In the genomic region with DNA sequence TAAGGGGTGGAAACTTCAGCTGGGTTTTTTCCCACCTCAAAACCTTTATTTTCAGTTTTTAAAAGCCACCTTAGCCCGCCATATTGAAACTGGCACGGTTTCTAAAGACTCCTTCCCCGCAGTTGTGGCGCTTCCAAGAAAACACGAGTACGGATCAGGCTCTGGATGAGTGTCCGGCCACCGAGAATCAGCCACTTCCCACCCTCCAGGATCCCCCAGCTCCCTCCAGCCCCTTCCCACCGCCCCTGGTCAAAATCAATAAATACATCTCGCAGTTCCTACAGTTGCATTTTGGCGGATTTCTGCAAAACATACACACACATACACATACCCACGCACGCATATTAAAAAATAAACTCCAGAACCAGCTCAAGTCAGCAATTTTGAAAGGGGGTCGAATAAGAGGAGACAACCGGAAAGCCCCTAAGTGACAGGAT, we compare ENCODE assay signal across 8 cellular contexts. TPM values are rescaled to one million over a fixed set of nuclear protein-coding genes. Genes with fewer than 3 reads are reported as not detected.
A peak's percentile ranks its signal among the peaks of the same experiment; 100 is the strongest.
DNase-seq lines count a peak whose midpoint lies in the region; ATAC-seq and TF ChIP-seq lines count a peak whose summit lies in the region.

No MANE protein-coding gene starts in this region.

- H3K4me1 ChIP-seq in SK-N-SH (ENCODE audit: control insufficient read depth in 1 of 2, insufficient read depth in 2 of 2, low read depth in 1 of 2, low read length in 1 of 2) (peaks cover 0 to 15% of the 10 kb centered on the region in 2 experiments; a peak in 1 of 4 replicates), PC-9 (replicated peaks; ENCODE audit: insufficient read depth) (no peaks in the 10 kb centered on the region)

- no peaks in the 10 kb centered on the region for H3F3A ChIP-seq in SK-N-SH (replicated peaks; ENCODE audit: insufficient read depth)
- H3F3A ChIP-seq in PC-9 (ENCODE audit: insufficient read depth, low read depth): no peaks in the 10 kb centered on the region

- H3K27ac Mint-ChIP-seq in nephron progenitor cell: no peak overlapping the region

- no peak for TF ChIP-seq RAD21 in SK-N-SH (IDR thresholded peaks at IDR 0.05; ENCODE audit: low read length)

- TF ChIP-seq CTCF in SK-N-SH (IDR thresholded peaks at IDR 0.05) (no peak), nephron progenitor cell (IDR thresholded peaks at IDR 0.05) (no peak), PC-9 (conservative IDR thresholded peaks at IDR 0.05) (no peak)

- H3K9ac ChIP-seq in SK-N-SH (no peak overlapping the region), SK-N-MC (ENCODE audit: insufficient read length) (no peak overlapping the region)

- no TSS peak for BruUV-seq in PC-9 (replicated peaks; lab: Mats Ljungman, UMichigan)

- no peaks in the 10 kb centered on the region for H3K9me3 Mint-ChIP-seq in nephron progenitor cell

- no peaks in the 10 kb centered on the region for H3K9me2 ChIP-seq in SK-N-SH
- H3K9me2 ChIP-seq in PC-9 (ENCODE audit: insufficient read depth): no peaks in the 10 kb centered on the region

- peaks cover 89% of the 10 kb centered on the region for H3K27me3 Mint-ChIP-seq in nephron progenitor cell (ENCODE audit: low read depth, poor library complexity)

- H3K36me3 Mint-ChIP-seq in nephron progenitor cell (ENCODE audit: low read depth): peaks cover 3% of the 10 kb centered on the region

- peak overlapping the region; percentile 94 for H3K4me2 ChIP-seq in SK-N-SH
- no peak overlapping the region for H3K4me2 ChIP-seq in PC-9

- H3K27ac ChIP-seq in SK-N-SH (ENCODE audit: low read depth in 2 of 2, low read length in 1 of 2): peak overlapping the region in 1 of 2 experiments; percentile 60; a peak in 2 of 4 replicates
- no peak overlapping the region for H3K27ac ChIP-seq in SK-N-MC
- no peak overlapping the region for H3K27ac ChIP-seq in PC-9

- H4K20me1 ChIP-seq in SK-N-SH (ENCODE audit: insufficient read depth): no peaks in the 10 kb centered on the region
- no peaks in the 10 kb centered on the region for H4K20me1 ChIP-seq in PC-9 (ENCODE audit: insufficient read depth)

- H3K4me3 ChIP-seq in SK-N-SH (ENCODE audit: low read depth in 2 of 2, low read length in 1 of 2): peak overlapping the region; percentile 57 to 72
- peak overlapping the region; percentile 77 for H3K4me3 ChIP-seq in SK-N-MC
- H3K4me3 ChIP-seq in PC-9: no peak overlapping the region

- H3K79me2 ChIP-seq in SK-N-SH (ENCODE audit: insufficient read depth) (no peaks in the 10 kb centered on the region), PC-9 (ENCODE audit: low read depth) (no peaks in the 10 kb centered on the region)

- no peak for TF ChIP-seq EP300 in SK-N-SH (IDR thresholded peaks at IDR 0.05; ENCODE audit: borderline replicate concordance in 1 of 2, low read depth in 1 of 2, low read length in 1 of 2)

- intact Hi-C loops in PC-9 (cut with micrococcal nuclease; ENCODE audit: unreplicated experiment): no loop called here

- peak; percentile 52 for DNase-seq in SK-N-SH
- DNase-seq in SK-N-MC (ENCODE audit: low read depth, low spot score): no peak
- peak; percentile 50 for DNase-seq in ecto neural progenitor cell (ENCODE audit: low spot score)
- peak; percentile 28 for DNase-seq in nephron progenitor cell
- no peak for DNase-seq in PC-9
- no peak for DNase-seq in NCI-H187 (lab: John Stamatoyannopoulos, UW)

- H3K36me3 ChIP-seq in SK-N-SH (replicated peaks in 1 of 2; ENCODE audit: control insufficient read depth in 1 of 2, insufficient read depth in 2 of 2, low read length in 1 of 2): no peaks in the 10 kb centered on the region
- no peaks in the 10 kb centered on the region for H3K36me3 ChIP-seq in SK-N-MC (ENCODE audit: insufficient read depth, low read length)
- H3K36me3 ChIP-seq in PC-9 (ENCODE audit: low read depth): no peaks in the 10 kb centered on the region

- peaks cover 38% of the 10 kb centered on the region for H3K27me3 ChIP-seq in SK-N-SH (ENCODE audit: insufficient read depth)
- H3K27me3 ChIP-seq in PC-9 (ENCODE audit: insufficient read depth, low read depth): no peaks in the 10 kb centered on the region

- H3K4me1 Mint-ChIP-seq in nephron progenitor cell: peaks cover 41% of the 10 kb centered on the region

- 3% methylated on average over 15 of the region's 15 CpGs for WGBS in SK-N-SH (ENCODE audit: low lambda C conversion rate)

- H3K9me3 ChIP-seq in SK-N-SH (no peaks in the 10 kb centered on the region), SK-N-MC (ENCODE audit: low read depth, low read length) (no peaks in the 10 kb centered on the region), PC-9 (ENCODE audit: insufficient read depth, low read depth) (no peaks in the 10 kb centered on the region)

- ATAC-seq in SK-N-SH treated with all-trans-retinoic acid at 6 μM for 48 hours: no peak
- ATAC-seq in GM21619 (IDR thresholded peaks at IDR 0.05; ENCODE audit: unreplicated experiment): no peak

- H2AFZ ChIP-seq in SK-N-SH (ENCODE audit: low read depth) (peak overlapping the region; percentile 81), PC-9 (no peak overlapping the region)

- CTCF ChIA-PET in SK-N-SH (lab: Yijun Ruan, JAX) (interaction anchor here (0.7 to 6.9 kb wide), 8 partner anchors 9 to 305 kb away, joined by 3 to 72 read pairs (median 6); no protein-coding TSS in a partner anchor), PC-9 (lab: Charles Lee) (no interaction called here)

- peak overlapping the region; percentile 94 for H3K4me3 Mint-ChIP-seq in nephron progenitor cell

- POLR2A ChIA-PET in SK-N-SH (lab: Yijun Ruan, JAX): no interaction called here
- POLR2A ChIA-PET in PC-9 (lab: Charles Lee; ENCODE audit: unreplicated experiment): no interaction called here

TF ChIP-seq in SK-N-SH, 30 proteins besides CTCF, POLR2A, EP300 and RAD21 (continues in another document):
- TF ChIP-seq, protein P1, sequence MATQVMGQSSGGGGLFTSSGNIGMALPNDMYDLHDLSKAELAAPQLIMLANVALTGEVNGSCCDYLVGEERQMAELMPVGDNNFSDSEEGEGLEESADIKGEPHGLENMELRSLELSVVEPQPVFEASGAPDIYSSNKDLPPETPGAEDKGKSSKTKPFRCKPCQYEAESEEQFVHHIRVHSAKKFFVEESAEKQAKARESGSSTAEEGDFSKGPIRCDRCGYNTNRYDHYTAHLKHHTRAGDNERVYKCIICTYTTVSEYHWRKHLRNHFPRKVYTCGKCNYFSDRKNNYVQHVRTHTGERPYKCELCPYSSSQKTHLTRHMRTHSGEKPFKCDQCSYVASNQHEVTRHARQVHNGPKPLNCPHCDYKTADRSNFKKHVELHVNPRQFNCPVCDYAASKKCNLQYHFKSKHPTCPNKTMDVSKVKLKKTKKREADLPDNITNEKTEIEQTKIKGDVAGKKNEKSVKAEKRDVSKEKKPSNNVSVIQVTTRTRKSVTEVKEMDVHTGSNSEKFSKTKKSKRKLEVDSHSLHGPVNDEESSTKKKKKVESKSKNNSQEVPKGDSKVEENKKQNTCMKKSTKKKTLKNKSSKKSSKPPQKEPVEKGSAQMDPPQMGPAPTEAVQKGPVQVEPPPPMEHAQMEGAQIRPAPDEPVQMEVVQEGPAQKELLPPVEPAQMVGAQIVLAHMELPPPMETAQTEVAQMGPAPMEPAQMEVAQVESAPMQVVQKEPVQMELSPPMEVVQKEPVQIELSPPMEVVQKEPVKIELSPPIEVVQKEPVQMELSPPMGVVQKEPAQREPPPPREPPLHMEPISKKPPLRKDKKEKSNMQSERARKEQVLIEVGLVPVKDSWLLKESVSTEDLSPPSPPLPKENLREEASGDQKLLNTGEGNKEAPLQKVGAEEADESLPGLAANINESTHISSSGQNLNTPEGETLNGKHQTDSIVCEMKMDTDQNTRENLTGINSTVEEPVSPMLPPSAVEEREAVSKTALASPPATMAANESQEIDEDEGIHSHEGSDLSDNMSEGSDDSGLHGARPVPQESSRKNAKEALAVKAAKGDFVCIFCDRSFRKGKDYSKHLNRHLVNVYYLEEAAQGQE (IDR thresholded peaks at IDR 0.05; ENCODE audit: low read depth, low read length): no peak
- TF ChIP-seq SMC3 (IDR thresholded peaks at IDR 0.05; ENCODE audit: low read depth, low read length): no peak

TF ChIP-seq in SK-N-SH treated with all-trans-retinoic acid at 6 μM for 48 hours, 23 proteins besides CTCF, POLR2A, EP300 and RAD21 (continues in another document):
- TF ChIP-seq ZNF70 (CRISPR knock-in tag; IDR thresholded peaks at IDR 0.05): no peak
- TF ChIP-seq, protein P2, sequence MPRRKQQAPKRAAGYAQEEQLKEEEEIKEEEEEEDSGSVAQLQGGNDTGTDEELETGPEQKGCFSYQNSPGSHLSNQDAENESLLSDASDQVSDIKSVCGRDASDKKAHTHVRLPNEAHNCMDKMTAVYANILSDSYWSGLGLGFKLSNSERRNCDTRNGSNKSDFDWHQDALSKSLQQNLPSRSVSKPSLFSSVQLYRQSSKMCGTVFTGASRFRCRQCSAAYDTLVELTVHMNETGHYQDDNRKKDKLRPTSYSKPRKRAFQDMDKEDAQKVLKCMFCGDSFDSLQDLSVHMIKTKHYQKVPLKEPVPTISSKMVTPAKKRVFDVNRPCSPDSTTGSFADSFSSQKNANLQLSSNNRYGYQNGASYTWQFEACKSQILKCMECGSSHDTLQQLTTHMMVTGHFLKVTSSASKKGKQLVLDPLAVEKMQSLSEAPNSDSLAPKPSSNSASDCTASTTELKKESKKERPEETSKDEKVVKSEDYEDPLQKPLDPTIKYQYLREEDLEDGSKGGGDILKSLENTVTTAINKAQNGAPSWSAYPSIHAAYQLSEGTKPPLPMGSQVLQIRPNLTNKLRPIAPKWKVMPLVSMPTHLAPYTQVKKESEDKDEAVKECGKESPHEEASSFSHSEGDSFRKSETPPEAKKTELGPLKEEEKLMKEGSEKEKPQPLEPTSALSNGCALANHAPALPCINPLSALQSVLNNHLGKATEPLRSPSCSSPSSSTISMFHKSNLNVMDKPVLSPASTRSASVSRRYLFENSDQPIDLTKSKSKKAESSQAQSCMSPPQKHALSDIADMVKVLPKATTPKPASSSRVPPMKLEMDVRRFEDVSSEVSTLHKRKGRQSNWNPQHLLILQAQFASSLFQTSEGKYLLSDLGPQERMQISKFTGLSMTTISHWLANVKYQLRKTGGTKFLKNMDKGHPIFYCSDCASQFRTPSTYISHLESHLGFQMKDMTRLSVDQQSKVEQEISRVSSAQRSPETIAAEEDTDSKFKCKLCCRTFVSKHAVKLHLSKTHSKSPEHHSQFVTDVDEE (CRISPR knock-in tag; IDR thresholded peaks at IDR 0.05): no peak

RNA-seq across cellular contexts. Expression of a gene that starts 1.1 kb away (rescaled TPM):
- polyA plus RNA-seq in SK-N-SH (2012; rRNA removed): 0.20 and 0.49 TPM in 2 replicates
- polyA plus RNA-seq in SK-N-SH (2012; cell fraction: cytosol; rRNA removed): 0.37 and 0.55 TPM in 2 replicates
- polyA plus RNA-seq in SK-N-SH (2012; cell fraction: nucleus; rRNA removed): 0.83 and 0.92 TPM in 2 replicates
- 0.07 TPM in 1 of 2 replicates, not detected in the other for total RNA-seq in PC-9 (2021)

Comparison
In these comparisons a context has a peak if more than half of its experiments do, and no peak if none do; other contexts are left out.
1. DNase-seq: peak in SK-N-SH (single experiment), ecto neural progenitor cell (single experiment) and nephron progenitor cell (single experiment); none in SK-N-MC (single experiment), PC-9 (0 of 2) and NCI-H187 (0 of 2).